Comparison of ENCODE assay signal across 8 cellular contexts in genomic region chr20:62887147-62887859, GRCh38. TPM values are rescaled to one million over a fixed set of nuclear protein-coding genes. Genes with fewer than 3 reads are reported as not detected.
DNase-seq lines count a peak whose midpoint lies in the region; ATAC-seq, FAIRE-seq and TF ChIP-seq lines count a peak whose summit lies in the region.

No MANE protein-coding gene starts in this region.

- 0 out of 2 replicates have a peak overlapping the region, but pooled peaks have one; percentile 21 for H3K4me2 ChIP-seq in MM.1S (ENCODE audit: low read depth, low read length)

- CTCF ChIA-PET in BJ (lab: Yijun Ruan, JAX) = interaction anchor here (0.6 to 7.8 kb wide), 7 partner anchors 10 to 25 kb away, joined by 3 to 44 read pairs (median 4); no protein-coding TSS in a partner anchor

- FAIRE-seq in frontal cortex (lab: Jason Lieb, UNC) = no peak

- H3K9me3 ChIP-seq in MM.1S (replicated peaks; ENCODE audit: insufficient read depth, low read length) (no peaks in the 10 kb centered on the region), stomach smooth muscle (ENCODE audit: control insufficient read depth in 2 of 2, low read length in 2 of 2) (no peaks in the 10 kb centered on the region)

- no peaks in the 10 kb centered on the region; the same call in 1 of the 2 replicates for H4K20me1 ChIP-seq in MM.1S (ENCODE audit: insufficient read depth, low read length)

- no peaks in the 10 kb centered on the region for H3K27me3 ChIP-seq in BJ (ENCODE audit: control insufficient read depth, insufficient read depth, low read length)
- H3K27me3 ChIP-seq in MM.1S (replicated peaks; ENCODE audit: insufficient read depth, low read length) = no peaks in the 10 kb centered on the region
- H3K27me3 ChIP-seq in stomach smooth muscle (ENCODE audit: control insufficient read depth in 1 of 2, insufficient read depth in 2 of 2, low read length in 2 of 2) = no peaks in the 10 kb centered on the region

- H3K79me2 ChIP-seq in MM.1S (ENCODE audit: low read length) = no peaks in the 10 kb centered on the region

- no peaks in the 10 kb centered on the region for H3K9me2 ChIP-seq in MM.1S (replicated peaks; ENCODE audit: insufficient read depth, low read length)

- 0 out of 2 replicates have a peak overlapping the region, but pooled peaks have one; percentile 26 for H3K9ac ChIP-seq in MM.1S (ENCODE audit: low read length)
- peak overlapping the region; percentile 21 to 47 for H3K9ac ChIP-seq in stomach smooth muscle (ENCODE audit: low read length in 2 of 2)

- H3K4me1 ChIP-seq in MM.1S (ENCODE audit: low read length) = peaks cover 18% of the 10 kb centered on the region
- peaks cover 12% of the 10 kb centered on the region for H3K4me1 ChIP-seq in stomach smooth muscle (ENCODE audit: control insufficient read depth, insufficient read depth, low read length)

- H3K36me3 ChIP-seq in BJ (ENCODE audit: control insufficient read depth, insufficient read depth, low read length) (peaks cover 33% of the 10 kb centered on the region), MM.1S (replicated peaks; ENCODE audit: insufficient read depth, low read length) (no peaks in the 10 kb centered on the region; the same call in 1 of the 2 replicates), stomach smooth muscle (ENCODE audit: control insufficient read depth in 2 of 2, insufficient read depth in 2 of 2, low read length in 2 of 2) (peaks cover 45 to 48% of the 10 kb centered on the region in 2 donors)

- H3K4me3 ChIP-seq in BJ (ENCODE audit: low read depth, low read length) = no peak overlapping the region
- no peak overlapping the region for H3K4me3 ChIP-seq in MM.1S (ENCODE audit: low read length)
- H3K4me3 ChIP-seq in stomach smooth muscle (ENCODE audit: low read length in 2 of 2) = no peak overlapping the region

- H3K27ac ChIP-seq in MM.1S (ENCODE audit: low read length) (peak overlapping the region; percentile 91), VCaP (peak overlapping the region; percentile 82), stomach smooth muscle (ENCODE audit: low read length) (peak overlapping the region; percentile 46)

- ATAC-seq in GM21825 (IDR thresholded peaks at IDR 0.05; ENCODE audit: unreplicated experiment) (no peak), GM18867 (IDR thresholded peaks at IDR 0.05; ENCODE audit: unreplicated experiment) (no peak)

- DNase-seq in BJ (ENCODE audit: low read depth) = peak; percentile 24
- no peak for DNase-seq in MM.1S
- DNase-seq in glomerular visceral epithelial cell (ENCODE audit: extremely low spot score) = peak; percentile 96
- DNase-seq in frontal cortex (ENCODE audit: low spot score in 2 of 2) = no peak

- POLR2A ChIA-PET in BJ (lab: Charles Lee) = no interaction called here

- TF ChIP-seq CTCF in BJ (IDR thresholded peaks at IDR 0.05; ENCODE audit: insufficient read depth, low read depth, low read length) (peak; percentile 30; the same call in 1 of the 2 replicates), MM.1S (IDR thresholded peaks at IDR 0.05; ENCODE audit: low read length) (no peak), VCaP (conservative IDR thresholded peaks at IDR 0.05) (no peak; the same call in 1 of the 2 replicates)

- peaks cover 12% of the 10 kb centered on the region for H3F3A ChIP-seq in MM.1S (ENCODE audit: insufficient read depth, low read length)

- no peak overlapping the region for H2AFZ ChIP-seq in MM.1S (ENCODE audit: low read length)

RNA-seq across cellular contexts. Expression of gene TCFL5, which starts 25.7 kb away (rescaled TPM):
- 8.5 and 12.2 TPM in 2 replicates for polyA plus RNA-seq in BJ (2011; rRNA removed)
- polyA minus RNA-seq in BJ (2011; rRNA and poly(A)+ RNA removed) = 3.6 and 4.3 TPM in 2 replicates
- total RNA-seq in frontal cortex = 6.1 TPM

RNA-seq across cellular contexts. Expression of gene DIDO1, which starts 39.0 kb away (rescaled TPM):
- polyA plus RNA-seq in BJ (2011; rRNA removed) = 18.0 and 19.8 TPM in 2 replicates
- 17.4 and 19.3 TPM in 2 replicates for polyA minus RNA-seq in BJ (2011; rRNA and poly(A)+ RNA removed)
- 37.5 TPM for total RNA-seq in frontal cortex

RNA-seq across cellular contexts. Expression of gene GID8, which starts 50.6 kb away (rescaled TPM):
- polyA plus RNA-seq in BJ (2011; rRNA removed) = 23.1 and 23.4 TPM in 2 replicates
- 25.7 and 28.1 TPM in 2 replicates for polyA minus RNA-seq in BJ (2011; rRNA and poly(A)+ RNA removed)
- total RNA-seq in frontal cortex = 57.1 TPM

Comparison
In these comparisons a context has a peak if more than half of its experiments do, and no peak if none do; other contexts are left out.
1. DNase-seq: peak in BJ (single experiment) and glomerular visceral epithelial cell (single experiment); none in MM.1S (single experiment) and frontal cortex (0 of 2).
2. Peak in every context shown above with its lines, with median percentiles within 50 percentile points of each other: H3K27ac ChIP-seq.